In the genomic region with DNA sequence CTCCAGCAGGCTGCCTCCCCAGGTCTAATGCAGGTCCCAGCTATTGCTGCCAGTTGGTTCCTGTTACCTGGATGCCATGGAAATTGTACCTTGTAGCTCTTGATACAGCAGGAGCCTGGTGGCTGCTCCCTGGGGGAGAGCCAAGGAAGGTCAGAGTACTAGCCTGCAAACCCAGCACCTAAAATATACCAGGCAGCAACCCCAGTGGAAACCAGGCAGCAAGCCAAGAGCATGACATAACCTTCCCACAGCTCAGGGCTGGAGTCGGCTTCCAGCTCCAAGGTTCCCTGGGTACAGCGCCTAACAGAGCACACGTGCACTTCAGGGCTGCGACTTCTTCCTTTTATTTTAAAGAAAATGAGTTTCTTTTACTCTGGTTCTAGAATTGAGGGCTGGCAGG, we compare ENCODE assay signal across 10 cellular contexts. TPM values are rescaled to one million over a fixed set of nuclear protein-coding genes. Genes with fewer than 3 reads are reported as not detected.
DNase-seq lines count a peak whose midpoint lies in the region; ATAC-seq and TF ChIP-seq lines count a peak whose summit lies in the region.
"Had no signal": no experiment of that assay in that cellular context is flagged by ENCODE, and none has a peak within 500 bp of the region (broad histone marks: within the 10 kb centered on the region; RNA-seq: fewer than 3 reads in every experiment).

No MANE protein-coding gene starts in this region.

- no peaks in the 10 kb centered on the region for H3K4me1 Mint-ChIP-seq in activated T-cell treated with anti-CD3 and anti-CD28 coated beads, Interleukin-2, amount 50 U/mL, for 24 hours (ENCODE audit: low read depth)

- H3K9me3 ChIP-seq in mucosa of descending colon: no peaks in the 10 kb centered on the region

- no peaks in the 10 kb centered on the region for H3K9me3 Mint-ChIP-seq in activated T-cell treated with anti-CD3 and anti-CD28 coated beads, Interleukin-2, amount 50 U/mL, for 24 hours

- peak; percentile 16 for ATAC-seq in mucosa of descending colon

- H3K27ac Mint-ChIP-seq in activated T-cell treated with anti-CD3 and anti-CD28 coated beads, Interleukin-2, amount 50 U/mL, for 24 hours: no peak overlapping the region

- no peaks in the 10 kb centered on the region for H3K36me3 ChIP-seq in mucosa of descending colon (ENCODE audit: low read depth)

- DNase-seq in COLO668 (lab: John Stamatoyannopoulos, UW; ENCODE audit: unreplicated experiment) (peak; percentile 21), NCI-H2171 (lab: John Stamatoyannopoulos, UW) (peak; percentile 74), dedifferentiated amniotic fluid mesenchymal stem cell (ENCODE audit: extremely low spot score) (peak; percentile 23), mucosa of descending colon (peak in 2 of 3 donors; percentile 31 to 32), amniotic stem cell (lab: John Stamatoyannopoulos, UW) (no peak), SK-N-DZ (ENCODE audit: low spot score) (no peak)
- no peak for DNase-seq in stimulated activated CD4-positive, alpha-beta T cell treated with anti-CD3 and anti-CD28 coated beads, Interleukin-4, amount 100 ng/mL, for 1 hour
- DNase-seq in activated T-cell treated with anti-CD3 and anti-CD28 coated beads, Interleukin-2, amount 50 U/mL, for 24 hours: no peak
- DNase-seq: effector CD8-positive, alpha-beta T cell; trophoblast cell had no signal

- H3K4me3 ChIP-seq in mucosa of descending colon: no peak overlapping the region

- H3K4me1 ChIP-seq in mucosa of descending colon (ENCODE audit: low read depth): no peaks in the 10 kb centered on the region

- TF ChIP-seq CTCF in mucosa of descending colon (IDR thresholded peaks at IDR 0.05): no peak

- no peak overlapping the region for H3K4me3 Mint-ChIP-seq in activated T-cell treated with anti-CD3 and anti-CD28 coated beads, Interleukin-2, amount 50 U/mL, for 24 hours

- H3K36me3 Mint-ChIP-seq in activated T-cell treated with anti-CD3 and anti-CD28 coated beads, Interleukin-2, amount 50 U/mL, for 24 hours (ENCODE audit: low read depth): no peaks in the 10 kb centered on the region

- H3K27me3 Mint-ChIP-seq in activated T-cell treated with anti-CD3 and anti-CD28 coated beads, Interleukin-2, amount 50 U/mL, for 24 hours: peaks cover 8% of the 10 kb centered on the region

- intact Hi-C loops in mucosa of descending colon (cut with DNase I, micrococcal nuclease): no loop called here

RNA-seq across cellular contexts. Expression of a gene that starts 30.3 kb away (rescaled TPM):
- not detected for total RNA-seq in mucosa of descending colon
- not detected in 2 replicates for polyA plus RNA-seq in SK-N-DZ (2014; cell fraction: cytosol; rRNA removed)
- polyA plus RNA-seq in SK-N-DZ (2014; cell fraction: nucleus; rRNA removed): not detected in 2 replicates

Comparison
In these comparisons a context has a peak if more than half of its experiments do, and no peak if none do; other contexts are left out.
1. DNase-seq: peak in COLO668 (single experiment), NCI-H2171 (single experiment), dedifferentiated amniotic fluid mesenchymal stem cell (single experiment) and mucosa of descending colon (2 of 3); none in amniotic stem cell (single experiment), stimulated activated CD4-positive, alpha-beta T cell treated with anti-CD3 and anti-CD28 coated beads, Interleukin-4, amount 100 ng/mL, for 1 hour (single experiment), SK-N-DZ (single experiment) and activated T-cell treated with anti-CD3 and anti-CD28 coated beads, Interleukin-2, amount 50 U/mL, for 24 hours (single experiment).